15 cellular contexts compared by ENCODE assay signal in genomic region chr10:88319960-88320517, GRCh38.
DNase-seq lines count a peak whose midpoint lies in the region; ATAC-seq, FAIRE-seq and TF ChIP-seq lines count a peak whose summit lies in the region.
"Had no signal": no experiment of that assay in that cellular context is flagged by ENCODE, and none has a peak within 500 bp of the region (broad histone marks: within the 10 kb centered on the region; RNA-seq: fewer than 3 reads in every experiment).

No MANE protein-coding gene starts in this region.

- H3K4me2 ChIP-seq in GM12878 (ENCODE audit: control insufficient read depth, insufficient read depth) (no peak overlapping the region), Karpas-422 (ENCODE audit: low read depth, low read length, poor library complexity, severe bottlenecking) (no peak overlapping the region)
- H3K4me2 ChIP-seq: BLaER1 treated with 17β-estradiol and CSF1 and Interleukin-3, amounts not matched to agents 10 nM and 100 nM had no signal

- H3K36me3 Mint-ChIP-seq in stimulated activated naive B cell treated with anti-CD40 and anti-IgM and Interleukin-4, amounts not matched to agents 10 μg/mL and 1 μg/mL and 100 μg/mL, for 72 hours = peaks cover 33 to 54% of the 10 kb centered on the region in 2 donors
- H3K36me3 Mint-ChIP-seq in activated naive CD8-positive, alpha-beta T cell treated with anti-CD3 and anti-CD28 coated beads, Interleukin-2, amount 50 U/mL, for 24 hours (ENCODE audit: low read depth) = peaks cover 20% of the 10 kb centered on the region

- no peak for TF ChIP-seq RAD21 in GM12878 (IDR thresholded peaks at IDR 0.05; ENCODE audit: insufficient read depth, low read depth, low read length)

- TF ChIP-seq CTCF in GM12878 (IDR thresholded peaks at IDR 0.05 in 2 of 3, conservative IDR thresholded peaks at IDR 0.05 in 1 of 3; ENCODE audit: control insufficient read depth in 2 of 3, extremely low read depth in 1 of 3, insufficient read depth in 1 of 3, low read depth in 3 of 3, low read length in 3 of 3) (no peak), mucosa of descending colon (IDR thresholded peaks at IDR 0.05) (no peak), D721Med (IDR thresholded peaks at IDR 0.05; ENCODE audit: insufficient read depth, missing control alignments) (no peak)

- no peak for TF ChIP-seq EP300 in GM12878 (IDR thresholded peaks at IDR 0.05; ENCODE audit: borderline replicate concordance in 1 of 2, control insufficient read depth in 1 of 2, low read depth in 2 of 2, low read length in 2 of 2)

- H3K27ac Mint-ChIP-seq in stimulated activated naive B cell treated with anti-CD40 and anti-IgM and Interleukin-4, amounts not matched to agents 10 μg/mL and 1 μg/mL and 100 μg/mL, for 72 hours = peak overlapping the region; percentile 7
- H3K27ac Mint-ChIP-seq in activated naive CD8-positive, alpha-beta T cell treated with anti-CD3 and anti-CD28 coated beads, Interleukin-2, amount 50 U/mL, for 24 hours = no peak overlapping the region
- H3K27ac Mint-ChIP-seq: B cell; CD4-positive, CD25-positive, alpha-beta regulatory T cell had no signal

- POLR2A ChIA-PET in GM12878 (lab: Charles Lee) = no interaction called here

- H3K79me2 ChIP-seq in GM12878 (ENCODE audit: control insufficient read depth, insufficient read depth, low read length) (no peaks in the 10 kb centered on the region), Karpas-422 (ENCODE audit: low read length) (no peaks in the 10 kb centered on the region)

- RAD21 ChIA-PET in GM12878 (lab: Charles Lee; ENCODE audit: unreplicated experiment) = interaction anchor here (1.8 kb wide), 1 partner anchor 69 kb away, joined by 6 read pairs; no protein-coding TSS in a partner anchor

- TF ChIP-seq POLR2A in H54 (IDR thresholded peaks at IDR 0.05; ENCODE audit: low read depth, low read length) (no peak), GM12878 (IDR thresholded peaks at IDR 0.05; ENCODE audit: low read depth, low read length) (no peak)

- CTCF ChIA-PET in GM12878 (lab: Yijun Ruan, JAX) = interaction anchor here (0.6 to 1.7 kb wide), 4 partner anchors 10 to 663 kb away, joined by 3 to 5 read pairs (median 4); no protein-coding TSS in a partner anchor

- FAIRE-seq in H54 (lab: Jason Lieb, UNC) = peak; percentile 38
- no peak for FAIRE-seq in GM12878 (lab: Jason Lieb, UNC)
- no peak for FAIRE-seq in D721Med (lab: Jason Lieb, UNC)
- FAIRE-seq: G401.6, H1 had no signal

- no peak overlapping the region for H3K4me3 ChIP-seq in GM12878
- H3K4me3 ChIP-seq in mucosa of descending colon = no peak overlapping the region
- no peak overlapping the region for H3K4me3 ChIP-seq in Karpas-422 (ENCODE audit: low read length)
- H3K4me3 ChIP-seq: BLaER1 treated with 17β-estradiol and CSF1 and Interleukin-3, amounts not matched to agents 10 nM and 100 nM; HAP-1 had no signal

- SMC1A ChIA-PET in GM12878 (lab: Charles Lee; ENCODE audit: uncharacterized antibody, unreplicated experiment) = interaction anchor here (1.1 to 1.2 kb wide), 2 partner anchors 10 to 49 kb away, joined by 3 read pairs; no protein-coding TSS in a partner anchor

- H3K9me3 Mint-ChIP-seq in stimulated activated naive B cell treated with anti-CD40 and anti-IgM and Interleukin-4, amounts not matched to agents 10 μg/mL and 1 μg/mL and 100 μg/mL, for 72 hours = peaks cover 31 to 41% of the 10 kb centered on the region in 2 donors
- peaks cover 43% of the 10 kb centered on the region for H3K9me3 Mint-ChIP-seq in activated naive CD8-positive, alpha-beta T cell treated with anti-CD3 and anti-CD28 coated beads, Interleukin-2, amount 50 U/mL, for 24 hours

- no peak overlapping the region for H3K4me3 Mint-ChIP-seq in stimulated activated naive B cell treated with anti-CD40 and anti-IgM and Interleukin-4, amounts not matched to agents 10 μg/mL and 1 μg/mL and 100 μg/mL, for 72 hours
- H3K4me3 Mint-ChIP-seq in activated naive CD8-positive, alpha-beta T cell treated with anti-CD3 and anti-CD28 coated beads, Interleukin-2, amount 50 U/mL, for 24 hours = no peak overlapping the region
- H3K4me3 Mint-ChIP-seq: B cell; CD4-positive, CD25-positive, alpha-beta regulatory T cell; CD8-positive, alpha-beta memory T cell had no signal

- H2AFZ ChIP-seq in GM12878 (ENCODE audit: control insufficient read depth, low read depth, low read length) (no peak overlapping the region), Karpas-422 (ENCODE audit: low read length) (no peak overlapping the region)

- WGBS in GM12878 (ENCODE audit: insufficient coverage, insufficient replicate concordance, low lambda C conversion rate, missing lambda C conversion rate) = 55% methylated on average over 1 of the region's 1 CpG

- H3K27ac ChIP-seq in GM12878 (ENCODE audit: control insufficient read depth, insufficient read depth) (no peak overlapping the region), Karpas-422 (ENCODE audit: low read length) (no peak overlapping the region)
- H3K27ac ChIP-seq: BLaER1 treated with 17β-estradiol and CSF1 and Interleukin-3, amounts not matched to agents 10 nM and 100 nM had no signal

- H3K9ac ChIP-seq in GM12878 (ENCODE audit: control insufficient read depth, insufficient read depth, low read length) = no peak overlapping the region
- H3K9ac ChIP-seq in Karpas-422 (ENCODE audit: low read length) = no peak overlapping the region
- H3K9ac ChIP-seq: BLaER1 treated with 17β-estradiol and CSF1 and Interleukin-3, amounts not matched to agents 10 nM and 100 nM had no signal

- no peaks in the 10 kb centered on the region; a peak in 1 of 4 replicates for H3K36me3 ChIP-seq in GM12878 (ENCODE audit: control insufficient read depth in 2 of 2, insufficient read depth in 2 of 2, low read length in 1 of 2)
- H3K36me3 ChIP-seq in mucosa of descending colon (ENCODE audit: low read depth) = no peaks in the 10 kb centered on the region
- H3K36me3 ChIP-seq in Karpas-422 (ENCODE audit: insufficient read depth, low read length) = no peaks in the 10 kb centered on the region
- H3K36me3 ChIP-seq: HAP-1 had no signal

- BruUV-seq in GM12878 (replicated peaks; lab: Mats Ljungman, UMichigan) = no TSS peak

- peaks cover 30 to 50% of the 10 kb centered on the region in 2 donors for H3K4me1 Mint-ChIP-seq in stimulated activated naive B cell treated with anti-CD40 and anti-IgM and Interleukin-4, amounts not matched to agents 10 μg/mL and 1 μg/mL and 100 μg/mL, for 72 hours
- H3K4me1 Mint-ChIP-seq in activated naive CD8-positive, alpha-beta T cell treated with anti-CD3 and anti-CD28 coated beads, Interleukin-2, amount 50 U/mL, for 24 hours = peaks cover 9% of the 10 kb centered on the region
- H3K4me1 Mint-ChIP-seq: CD8-positive, alpha-beta memory T cell had no signal

- in situ Hi-C loops in GM12878 (cut with MboI) = no loop called here

- intact Hi-C loops in GM12878 (cut with micrococcal nuclease; ENCODE audit: unreplicated experiment) (no loop called here), mucosa of descending colon (cut with DNase I, micrococcal nuclease) (no loop called here)

- no peak for DNase-seq in H54 (ENCODE audit: insufficient read length, low spot score)
- DNase-seq in GM12878 (ENCODE audit: low read depth, low spot score) = no peak
- no peak for DNase-seq in mucosa of descending colon
- DNase-seq in stimulated activated naive B cell treated with anti-CD40 and anti-IgM and Interleukin-4, amounts not matched to agents 10 μg/mL and 1 μg/mL and 100 μg/mL, for 72 hours = no peak
- no peak for DNase-seq in D721Med (ENCODE audit: insufficient read length, low spot score)
- no peak for DNase-seq in activated naive CD8-positive, alpha-beta T cell treated with anti-CD3 and anti-CD28 coated beads, Interleukin-2, amount 50 U/mL, for 24 hours
- DNase-seq in Karpas-422 = no peak
- DNase-seq: CD4-positive, CD25-positive, alpha-beta regulatory T cell; CD8-positive, alpha-beta memory T cell; COR-L47 had no signal

- no peaks in the 10 kb centered on the region for H3K27me3 Mint-ChIP-seq in stimulated activated naive B cell treated with anti-CD40 and anti-IgM and Interleukin-4, amounts not matched to agents 10 μg/mL and 1 μg/mL and 100 μg/mL, for 72 hours
- no peaks in the 10 kb centered on the region for H3K27me3 Mint-ChIP-seq in activated naive CD8-positive, alpha-beta T cell treated with anti-CD3 and anti-CD28 coated beads, Interleukin-2, amount 50 U/mL, for 24 hours
- H3K27me3 Mint-ChIP-seq: B cell had no signal

- H4K20me1 ChIP-seq in GM12878 (ENCODE audit: control insufficient read depth, insufficient read depth) = no peaks in the 10 kb centered on the region
- no peaks in the 10 kb centered on the region for H4K20me1 ChIP-seq in Karpas-422 (ENCODE audit: insufficient read depth, low read depth, low read length)
- H4K20me1 ChIP-seq: BLaER1 treated with 17β-estradiol and CSF1 and Interleukin-3, amounts not matched to agents 10 nM and 100 nM had no signal

- H3K4me1 ChIP-seq in GM12878 (ENCODE audit: control insufficient read depth, insufficient read depth, low read length) (no peaks in the 10 kb centered on the region), mucosa of descending colon (ENCODE audit: low read depth) (no peaks in the 10 kb centered on the region), Karpas-422 (ENCODE audit: low read length) (peaks cover 34% of the 10 kb centered on the region)
- H3K4me1 ChIP-seq: HAP-1 had no signal

- ATAC-seq in GM12878 (no peak), mucosa of descending colon (peak; percentile 88)
- no peak for ATAC-seq in stimulated activated naive B cell treated with anti-CD40 and anti-IgM and Interleukin-4, amounts not matched to agents 10 μg/mL and 1 μg/mL and 100 μg/mL, for 72 hours (replicated peaks)
- no peak for ATAC-seq in activated naive CD8-positive, alpha-beta T cell treated with anti-CD3 and anti-CD28 coated beads, Interleukin-2, amount 50 U/mL, for 24 hours

- H3K27me3 ChIP-seq in GM12878 (replicated peaks in 1 of 2; ENCODE audit: control insufficient read depth in 2 of 2, insufficient read depth in 2 of 2, low read length in 1 of 2) = no peaks in the 10 kb centered on the region
- H3K27me3 ChIP-seq in Karpas-422 (ENCODE audit: low read length) = no peaks in the 10 kb centered on the region
- H3K27me3 ChIP-seq: BLaER1 treated with 17β-estradiol and CSF1 and Interleukin-3, amounts not matched to agents 10 nM and 100 nM had no signal

- H3K9me2 ChIP-seq in Karpas-422 (replicated peaks; ENCODE audit: insufficient read depth, low read length) = no peaks in the 10 kb centered on the region

- H3K9me3 ChIP-seq in GM12878 (replicated peaks; ENCODE audit: control insufficient read depth, insufficient read depth, low read length) (peaks cover 11% of the 10 kb centered on the region; the same call in 2 of the 3 replicates), mucosa of descending colon (peaks cover 26% of the 10 kb centered on the region), Karpas-422 (ENCODE audit: low read length) (peaks cover 6% of the 10 kb centered on the region; the same call in 1 of the 2 replicates)
